In genomic region chr1:147242449-147243227, GRCh38 we compare ENCODE assay signal across 8 cellular contexts. TPM values are rescaled to one million over a fixed set of nuclear protein-coding genes. Genes with fewer than 3 reads are reported as not detected.
DNase-seq lines count a peak whose midpoint lies in the region; ATAC-seq and TF ChIP-seq lines count a peak whose summit lies in the region.

Gene CHD1L (plus strand): TSS chr1:147242684. CDS start chr1:147242704, 20 bp downstream.

- POLR2A ChIA-PET in IMR-90 (lab: Charles Lee; ENCODE audit: unreplicated experiment) (no interaction called here), OCI-LY7 (lab: Charles Lee) (interaction anchor here (0.6 to 1.6 kb wide), 4 partner anchors 18 to 194 kb away, joined by 3 to 6 read pairs (median 3); partner anchors contain the start of gene PRKAB2)

- H3K79me2 ChIP-seq in OCI-LY7 (ENCODE audit: insufficient read depth, low read depth, low read length), result peaks cover 47% of the 10 kb centered on the region

- H4K20me1 ChIP-seq in IMR-90 (ENCODE audit: insufficient read depth, low read length), result peaks cover 30% of the 10 kb centered on the region
- peaks cover 20% of the 10 kb centered on the region; the same call in 1 of the 2 replicates for H4K20me1 ChIP-seq in OCI-LY7 (ENCODE audit: insufficient read depth, low read length)

- H3K27ac ChIP-seq in IMR-90 (ENCODE audit: insufficient read depth, low read length) (peak within 1 kb of the TSS; percentile 70), OCI-LY7 (ENCODE audit: low read depth, low read length, poor library complexity, severe bottlenecking) (peak within 1 kb of the TSS; percentile 77), epithelial cell of prostate (peak within 1 kb of the TSS; percentile 71)

- H3K4me2 ChIP-seq in IMR-90 (ENCODE audit: low read depth, low read length) (peak within 1 kb of the TSS; percentile 94), OCI-LY7 (ENCODE audit: low read length) (peak within 1 kb of the TSS; percentile 79)

- peak within 1 kb of the TSS; percentile 22; the same call in 1 of the 2 replicates for H4K91ac ChIP-seq in IMR-90 (ENCODE audit: insufficient read depth, low read depth, low read length)

- TF ChIP-seq CTCF in IMR-90 (conservative IDR thresholded peaks at IDR 0.05; ENCODE audit: low read depth, low read length), result peak; percentile 98
- peak; percentile 82 for TF ChIP-seq CTCF in OCI-LY7 (conservative IDR thresholded peaks at IDR 0.05; ENCODE audit: low read length)

- H3K4ac ChIP-seq in IMR-90 (ENCODE audit: low read depth, low read length), result peak within 1 kb of the TSS; percentile 58

- H3K9me1 ChIP-seq in IMR-90 (ENCODE audit: insufficient read depth, low read length), result peaks cover 9% of the 10 kb centered on the region

- DNase-seq in DMS114 treated with DMSO at 0.1 percent for 48 hours (lab: John Stamatoyannopoulos, UW; ENCODE audit: unreplicated experiment), result peak; percentile 95
- peak; percentile 95 for DNase-seq in IMR-90
- DNase-seq in OCI-LY7 (ENCODE audit: low spot score), result peak; percentile 96
- DNase-seq in activated T-cell treated with anti-CD3 and anti-CD28 coated beads for 24 hours (ENCODE audit: low read depth), result peak; percentile 91
- DNase-seq in epithelial cell of prostate (ENCODE audit: low read depth, low spot score), result peak; percentile 74
- DNase-seq in mucosa of gallbladder (ENCODE audit: low spot score), result peak; percentile 96
- peak; percentile 82 to 85 for DNase-seq in stimulated activated CD8-positive, alpha-beta memory T cell treated with anti-CD3 and anti-CD28 coated beads, Interleukin-4, amount 100 ng/mL, for 4 hours (ENCODE audit: low read depth in 2 of 2, low spot score in 1 of 2)

- H4K8ac ChIP-seq in IMR-90 (ENCODE audit: low read depth in 2 of 2, low read length in 2 of 2), result peak within 1 kb of the TSS; percentile 2 to 65; a peak in 3 of 4 replicates

- TF ChIP-seq RAD21 in IMR-90 (IDR thresholded peaks at IDR 0.05; ENCODE audit: low read length), result peak; percentile 93

- no TSS peak for BruUV-seq in IMR-90 (replicated peaks; lab: Mats Ljungman, UMichigan)
- no TSS peak for BruUV-seq in OCI-LY7 (replicated peaks; lab: Mats Ljungman, UMichigan)

- H3K9me2 ChIP-seq in OCI-LY7 (ENCODE audit: insufficient read depth, low read length), result no peaks in the 10 kb centered on the region

- H2AFZ ChIP-seq in IMR-90 (replicated peaks; ENCODE audit: low read length, poor library complexity) (peak within 1 kb of the TSS; percentile 99), OCI-LY7 (ENCODE audit: low read length) (peak within 1 kb of the TSS; percentile 96)

- H3K9me3 ChIP-seq in IMR-90 (ENCODE audit: control insufficient read depth, insufficient read depth, low read length) (no peaks in the 10 kb centered on the region), OCI-LY7 (ENCODE audit: low read length) (no peaks in the 10 kb centered on the region)

- dilution Hi-C loops in IMR-90 (cut with HindIII; ENCODE audit: low sequenced_read_pairs, unreplicated experiment), result no loop called here

- H3K14ac ChIP-seq in IMR-90 (replicated peaks; ENCODE audit: low read depth, low read length), result peak within 1 kb of the TSS; percentile 64; the same call in 1 of the 2 replicates

- TF ChIP-seq POLR2A in IMR-90 (IDR thresholded peaks at IDR 0.05; ENCODE audit: low read depth, low read length), result peak; percentile 76

- intact Hi-C loops in IMR-90 (cut with micrococcal nuclease), result loop anchor here (1.0 to 2.0 kb wide), 3 partner anchors 50 to 158 kb away; partner anchors contain the start of gene PRKAB2
- intact Hi-C loops in OCI-LY7 (cut with micrococcal nuclease; ENCODE audit: unreplicated experiment), result loop anchor here (1.0 to 5.0 kb wide), 3 partner anchors 70 to 200 kb away; partner anchors contain the start of gene PRKAB2

- H3K23ac ChIP-seq in IMR-90 (ENCODE audit: low read depth, low read length), result peak within 1 kb of the TSS; percentile 55

- H3K36me3 ChIP-seq in IMR-90 (ENCODE audit: control insufficient read depth, insufficient read depth, low read length) (no peaks in the 10 kb centered on the region), OCI-LY7 (ENCODE audit: insufficient read depth, low read length) (peaks cover 10% of the 10 kb centered on the region)

- peak within 1 kb of the TSS; percentile 83 for H4K5ac ChIP-seq in IMR-90 (ENCODE audit: low read depth, low read length)

- CTCF ChIA-PET in IMR-90 (lab: Yijun Ruan, JAX), result interaction anchor here (0.6 to 1.5 kb wide), 12 partner anchors 10 to 249 kb away, joined by 3 to 5 read pairs (median 3); partner anchors contain the start of gene FMO5
- CTCF ChIA-PET in OCI-LY7 (lab: Charles Lee; ENCODE audit: unreplicated experiment), result interaction anchor here (0.6 to 1.0 kb wide), 2 partner anchors 69 to 115 kb away, joined by 3 to 5 read pairs; no protein-coding TSS in a partner anchor

- peak within 1 kb of the TSS; percentile 65 for H2AK9ac ChIP-seq in IMR-90 (replicated peaks; ENCODE audit: low read depth, low read length, poor library complexity)

- no peaks in the 10 kb centered on the region for H3K27me3 ChIP-seq in IMR-90 (ENCODE audit: control insufficient read depth, insufficient read depth, low read length)

- H3K56ac ChIP-seq in IMR-90 (ENCODE audit: extremely low read depth, insufficient read depth, low read length), result peak within 1 kb of the TSS; percentile 70

- peak within 1 kb of the TSS; percentile 80 for H3K9ac ChIP-seq in IMR-90 (ENCODE audit: low read depth, low read length)

- H2BK15ac ChIP-seq in IMR-90 (ENCODE audit: low read depth, low read length), result no peak within 1 kb of the TSS

- H3K4me1 ChIP-seq in IMR-90 (ENCODE audit: control insufficient read depth, insufficient read depth, low read length) (peaks cover 7% of the 10 kb centered on the region), OCI-LY7 (ENCODE audit: insufficient read depth, low read length, poor library complexity, severe bottlenecking) (peaks cover 38% of the 10 kb centered on the region)

- peak within 1 kb of the TSS; percentile 11; the same call in 1 of the 2 replicates for H2AK5ac ChIP-seq in IMR-90 (ENCODE audit: low read depth, low read length)

- 1% methylated on average over 11 of the region's 82 CpGs; no CpG with 5 or more reads in 1 of the 2 experiments for WGBS in IMR-90 (ENCODE audit: extremely low coverage in 2 of 2, insufficient read length in 1 of 2), 2 experiments

- H3K18ac ChIP-seq in IMR-90 (ENCODE audit: low read depth, low read length), result peak within 1 kb of the TSS; percentile 72

- ATAC-seq in GM21528 (IDR thresholded peaks at IDR 0.05; ENCODE audit: low FRiP score, unreplicated experiment) (peak; percentile 89), IMR-90 (ENCODE audit: low read depth) (peak; percentile 94)

- H2BK20ac ChIP-seq in IMR-90 (ENCODE audit: low read depth, low read length), result no peak within 1 kb of the TSS

- in situ Hi-C loops in IMR-90 (cut with MboI; ENCODE audit: low sequenced_read_pairs), result no loop called here

- peak within 1 kb of the TSS; percentile 78 for H2BK5ac ChIP-seq in IMR-90 (ENCODE audit: low read depth, low read length, poor library complexity, severe bottlenecking)

- peak within 1 kb of the TSS; percentile 0 for H2BK120ac ChIP-seq in IMR-90 (ENCODE audit: low read depth, low read length)

- H3K4me3 ChIP-seq in IMR-90 (ENCODE audit: insufficient read depth, low read depth, low read length) (peak within 1 kb of the TSS; percentile 70), OCI-LY7 (ENCODE audit: low read depth, low read length, poor library complexity, severe bottlenecking) (peak within 1 kb of the TSS; percentile 98)

- peaks cover 3 to 27% of the 10 kb centered on the region in 2 experiments; a peak in 3 of 4 replicates for H3K79me1 ChIP-seq in IMR-90 (ENCODE audit: low read depth in 1 of 2, low read length in 2 of 2)

TF ChIP-seq in IMR-90, 13 proteins besides CTCF, POLR2A, EP300 and RAD21:
- TF ChIP-seq RCOR1 (IDR thresholded peaks at IDR 0.05; ENCODE audit: insufficient replicate concordance, low read length) (peak; percentile 76), CEBPB (IDR thresholded peaks at IDR 0.05; ENCODE audit: low read depth, low read length) (no peak), SMC3 (IDR thresholded peaks at IDR 0.05; ENCODE audit: low read depth, low read length) (peak; percentile 78), ELK1 (IDR thresholded peaks at IDR 0.05; ENCODE audit: borderline replicate concordance, low read depth, low read length) (no peak), MXI1 (IDR thresholded peaks at IDR 0.05; ENCODE audit: borderline replicate concordance, low read depth, low read length) (peak; percentile 73; the same call in 1 of the 2 replicates), MAZ (IDR thresholded peaks at IDR 0.05; ENCODE audit: borderline replicate concordance, low read depth, low read length) (peak; percentile 96), BHLHE40 (IDR thresholded peaks at IDR 0.05; ENCODE audit: low read depth, low read length) (0 out of 2 replicates have a peak, but pooled peaks have one; percentile 23)

RNA-seq across cellular contexts. Expression of gene CHD1L, which starts in this region (rescaled TPM):
- total RNA-seq in IMR-90 (2012; rRNA removed) (47.5 and 51.7 TPM in 2 replicates), OCI-LY7 (2022) (52.5 and 58.7 TPM in 2 replicates), mucosa of gallbladder (32.6 TPM)
- polyA plus RNA-seq in IMR-90 (2012; rRNA removed), result 28.2 and 31.2 TPM in 2 replicates
- polyA plus RNA-seq in IMR-90 (2012; cell fraction: cytosol; rRNA removed), result 6.2 and 8.3 TPM in 2 replicates
- 7.3 and 53.9 TPM in 2 replicates for polyA plus RNA-seq in IMR-90 (2012; cell fraction: nucleus; rRNA removed; ENCODE audit: low replicate concordance)
- 42.2 and 52.7 TPM in 2 replicates for total RNA-seq in OCI-LY7 (2014; rRNA removed; shearing (Covaris generic))

Comparison
In these comparisons a context has a peak if more than half of its experiments do, and no peak if none do; other contexts are left out.
1. Peak in every context shown above with its lines: DNase-seq, ATAC-seq, H3K4me3 ChIP-seq and H3K27ac ChIP-seq.